16 cellular contexts compared by ENCODE assay signal in genomic region chr14:101073598-101073965, GRCh38.
A peak's percentile ranks its signal among the peaks of the same experiment; 100 is the strongest.
DNase-seq lines count a peak whose midpoint lies in the region; ATAC-seq and TF ChIP-seq lines count a peak whose summit lies in the region.
"Had no signal": no experiment of that assay in that cellular context is flagged by ENCODE, and none has a peak within 500 bp of the region (broad histone marks: within the 10 kb centered on the region; RNA-seq: fewer than 3 reads in every experiment).

No MANE protein-coding gene starts in this region.

- peaks cover 8% of the 10 kb centered on the region for H3K27me3 ChIP-seq in GM23338 (ENCODE audit: insufficient read depth)
- no peaks in the 10 kb centered on the region for H3K27me3 ChIP-seq in OCI-LY3 (ENCODE audit: low read depth, low read length)

- no peak for ATAC-seq in GM23338
- no peak for ATAC-seq in sciatic nerve

- H3K27ac Mint-ChIP-seq in GM23338, result no peak overlapping the region
- H3K27ac Mint-ChIP-seq: CD4-positive, alpha-beta T cell had no signal

- H2AFZ ChIP-seq in GM23338 (peak overlapping the region; percentile 56; the same call in 1 of the 2 replicates), OCI-LY3 (ENCODE audit: low read depth, low read length) (no peak overlapping the region)

- H3K4me3 ChIP-seq in GM23338 (no peak overlapping the region), OCI-LY3 (ENCODE audit: low read length) (peak overlapping the region; percentile 22; the same call in 1 of the 2 replicates)
- H3K4me3 ChIP-seq: body of pancreas, esophagus squamous epithelium, sigmoid colon, tibial artery had no signal

- peaks cover 31% of the 10 kb centered on the region for H3K4me1 Mint-ChIP-seq in GM23338

- peak overlapping the region; percentile 19; the same call in 1 of the 2 replicates for H3K9ac ChIP-seq in OCI-LY3 (ENCODE audit: low read length)

- no peaks in the 10 kb centered on the region for H4K20me1 ChIP-seq in GM23338 (replicated peaks; ENCODE audit: insufficient read depth)
- no peaks in the 10 kb centered on the region for H4K20me1 ChIP-seq in OCI-LY3 (ENCODE audit: insufficient read depth, low read length)

- H3K9me2 ChIP-seq in GM23338 (ENCODE audit: insufficient read depth), result no peaks in the 10 kb centered on the region

- H3K4me3 Mint-ChIP-seq in GM23338, result no peak overlapping the region
- H3K4me3 Mint-ChIP-seq: CD4-positive, alpha-beta T cell had no signal

- H3K36me3 Mint-ChIP-seq in GM23338 (ENCODE audit: low read depth), result no peaks in the 10 kb centered on the region

- H3K4me1 ChIP-seq in GM23338 (ENCODE audit: insufficient read depth) (peaks cover 30% of the 10 kb centered on the region), OCI-LY3 (ENCODE audit: low read length) (peaks cover 42% of the 10 kb centered on the region)

- H3K27ac ChIP-seq in GM23338 (ENCODE audit: low read depth) (no peak overlapping the region), OCI-LY3 (ENCODE audit: low read length) (peak overlapping the region; percentile 13), cingulate gyrus (ENCODE audit: low read depth, low read length) (peak overlapping the region; percentile 29)
- H3K27ac ChIP-seq: body of pancreas, esophagus squamous epithelium, sigmoid colon, tibial artery had no signal

- DNase-seq in GM23338 (ENCODE audit: low spot score) (no peak), sciatic nerve (ENCODE audit: low spot score) (peak; percentile 51), GOT3 (lab: John Stamatoyannopoulos, UW) (no peak), KG1 (lab: John Stamatoyannopoulos, UW) (no peak)
- DNase-seq in stimulated activated naive CD4-positive, alpha-beta T cell (lab: John Stamatoyannopoulos, UW), result no peak
- DNase-seq: activated CD4-positive, CD25-positive, alpha-beta regulatory T cell treated with anti-CD3 and anti-CD28 coated beads, Interleukin-2, amount 50 U/mL, for 72 hours; esophagus squamous epithelium; midbrain; NCI-H1105 treated with DMSO at 0.1 percent for 48 hours; stimulated activated CD4-positive, alpha-beta T cell treated with anti-CD3 and anti-CD28 coated beads, Interleukin-4, amount 100 ng/mL, for 1 hour had no signal

- H3K9me3 ChIP-seq in OCI-LY3 (ENCODE audit: insufficient read depth, low read length), result no peaks in the 10 kb centered on the region
- H3K9me3 ChIP-seq: body of pancreas, esophagus squamous epithelium, sigmoid colon, tibial artery had no signal

- H3K36me3 ChIP-seq in GM23338 (ENCODE audit: insufficient read depth) (no peaks in the 10 kb centered on the region), OCI-LY3 (replicated peaks; ENCODE audit: low read depth, low read length) (no peaks in the 10 kb centered on the region)
- H3K36me3 ChIP-seq: esophagus squamous epithelium, sigmoid colon, tibial artery had no signal

- no peaks in the 10 kb centered on the region for H3F3A ChIP-seq in GM23338 (replicated peaks; ENCODE audit: low read depth)

- no peaks in the 10 kb centered on the region for H3K9me3 Mint-ChIP-seq in GM23338
- H3K9me3 Mint-ChIP-seq: CD4-positive, alpha-beta T cell had no signal

- no peak for TF ChIP-seq CTCF in GM23338 (conservative IDR thresholded peaks at IDR 0.05; ENCODE audit: low read depth in 2 of 2)
- no peak for TF ChIP-seq CTCF in OCI-LY3 (IDR thresholded peaks at IDR 0.05; ENCODE audit: low read depth, low read length)

- H3K79me2 ChIP-seq in GM23338 (replicated peaks; ENCODE audit: insufficient read depth) (no peaks in the 10 kb centered on the region), OCI-LY3 (ENCODE audit: low read length) (no peaks in the 10 kb centered on the region)

- 0 out of 2 replicates have a peak overlapping the region, but pooled peaks have one; percentile 26 for H3K4me2 ChIP-seq in GM23338
- peak overlapping the region; percentile 57 for H3K4me2 ChIP-seq in OCI-LY3 (ENCODE audit: low read length)

- peaks cover 27% of the 10 kb centered on the region for H3K27me3 Mint-ChIP-seq in GM23338 (ENCODE audit: insufficient read depth, low read depth, poor library complexity)

- intact Hi-C loops in sciatic nerve (cut with DNase I), result no loop called here

TF ChIP-seq in GM23338, 12 proteins besides CTCF, POLR2A, EP300 and RAD21:
- TF ChIP-seq JUNB (IDR thresholded peaks at IDR 0.05; ENCODE audit: unreplicated experiment), result no peak
- TF ChIP-seq, protein P1, sequence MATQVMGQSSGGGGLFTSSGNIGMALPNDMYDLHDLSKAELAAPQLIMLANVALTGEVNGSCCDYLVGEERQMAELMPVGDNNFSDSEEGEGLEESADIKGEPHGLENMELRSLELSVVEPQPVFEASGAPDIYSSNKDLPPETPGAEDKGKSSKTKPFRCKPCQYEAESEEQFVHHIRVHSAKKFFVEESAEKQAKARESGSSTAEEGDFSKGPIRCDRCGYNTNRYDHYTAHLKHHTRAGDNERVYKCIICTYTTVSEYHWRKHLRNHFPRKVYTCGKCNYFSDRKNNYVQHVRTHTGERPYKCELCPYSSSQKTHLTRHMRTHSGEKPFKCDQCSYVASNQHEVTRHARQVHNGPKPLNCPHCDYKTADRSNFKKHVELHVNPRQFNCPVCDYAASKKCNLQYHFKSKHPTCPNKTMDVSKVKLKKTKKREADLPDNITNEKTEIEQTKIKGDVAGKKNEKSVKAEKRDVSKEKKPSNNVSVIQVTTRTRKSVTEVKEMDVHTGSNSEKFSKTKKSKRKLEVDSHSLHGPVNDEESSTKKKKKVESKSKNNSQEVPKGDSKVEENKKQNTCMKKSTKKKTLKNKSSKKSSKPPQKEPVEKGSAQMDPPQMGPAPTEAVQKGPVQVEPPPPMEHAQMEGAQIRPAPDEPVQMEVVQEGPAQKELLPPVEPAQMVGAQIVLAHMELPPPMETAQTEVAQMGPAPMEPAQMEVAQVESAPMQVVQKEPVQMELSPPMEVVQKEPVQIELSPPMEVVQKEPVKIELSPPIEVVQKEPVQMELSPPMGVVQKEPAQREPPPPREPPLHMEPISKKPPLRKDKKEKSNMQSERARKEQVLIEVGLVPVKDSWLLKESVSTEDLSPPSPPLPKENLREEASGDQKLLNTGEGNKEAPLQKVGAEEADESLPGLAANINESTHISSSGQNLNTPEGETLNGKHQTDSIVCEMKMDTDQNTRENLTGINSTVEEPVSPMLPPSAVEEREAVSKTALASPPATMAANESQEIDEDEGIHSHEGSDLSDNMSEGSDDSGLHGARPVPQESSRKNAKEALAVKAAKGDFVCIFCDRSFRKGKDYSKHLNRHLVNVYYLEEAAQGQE (IDR thresholded peaks at IDR 0.05; ENCODE audit: unreplicated experiment), result no peak
- no peak for TF ChIP-seq STAT1 (IDR thresholded peaks at IDR 0.05; ENCODE audit: unreplicated experiment)
TF ChIP-seq in GM23338: peak in this region for 0.
